Comparison of ENCODE assay signal across 1 cellular context in genomic region chr2:130241041-130241707, GRCh38.
TF ChIP-seq lines count a peak whose summit lies in the region.

No MANE protein-coding gene starts in this region.

TF ChIP-seq in K562, 482 proteins besides CTCF, POLR2A, EP300 and RAD21 (continued from another document and continues in another):
- TF ChIP-seq HMGXB4 (CRISPR knock-in tag; IDR thresholded peaks at IDR 0.05) (no peak), WHSC1 (IDR thresholded peaks at IDR 0.05; ENCODE audit: low read length) (no peak), ZNF197 (CRISPR knock-in tag; IDR thresholded peaks at IDR 0.05; ENCODE audit: low read depth) (no peak), CTBP1 (IDR thresholded peaks at IDR 0.05; ENCODE audit: borderline replicate concordance) (no peak), RBFOX2 (IDR thresholded peaks at IDR 0.05; ENCODE audit: low read depth, low read length) (no peak), REST (CRISPR knock-in tag; IDR thresholded peaks at IDR 0.05; ENCODE audit: low read depth) (no peak), EZH2 (IDR thresholded peaks at IDR 0.05; ENCODE audit: borderline replicate concordance, low read depth, low read length) (no peak), CREB5 (CRISPR knock-in tag; IDR thresholded peaks at IDR 0.05) (no peak), ZNF253 (CRISPR knock-in tag; conservative IDR thresholded peaks at IDR 0.05) (no peak), NFIX (CRISPR knock-in tag; IDR thresholded peaks at IDR 0.05; ENCODE audit: low read depth) (no peak), SAFB2 (IDR thresholded peaks at IDR 0.05; ENCODE audit: borderline replicate concordance, low read depth, low read length, severe bottlenecking) (no peak), MCM5 (IDR thresholded peaks at IDR 0.05; ENCODE audit: low read depth) (no peak), TFE3 (CRISPR knock-in tag; IDR thresholded peaks at IDR 0.05) (no peak), THAP12 (CRISPR knock-in tag; IDR thresholded peaks at IDR 0.05) (no peak), SP1 (CRISPR knock-in tag; IDR thresholded peaks at IDR 0.05) (no peak), SPI1 (IDR thresholded peaks at IDR 0.05; ENCODE audit: borderline replicate concordance, low read depth, low read length) (peak; percentile 45; the same call in 1 of the 2 replicates), ARID3B (CRISPR knock-in tag; IDR thresholded peaks at IDR 0.05; ENCODE audit: borderline replicate concordance) (no peak), ZSCAN29 (IDR thresholded peaks at IDR 0.05) (no peak), GMEB1 (CRISPR knock-in tag; IDR thresholded peaks at IDR 0.05) (no peak), ZZZ3 (IDR thresholded peaks at IDR 0.05) (no peak), CBX5 (IDR thresholded peaks at IDR 0.05; ENCODE audit: borderline replicate concordance, low read depth) (no peak), ZFX (CRISPR knock-in tag; IDR thresholded peaks at IDR 0.05) (no peak), FUS (optimal IDR thresholded peaks at IDR 0.05; ENCODE audit: low read depth, low read length) (no peak), ZNF551 (CRISPR knock-in tag; IDR thresholded peaks at IDR 0.05) (no peak), TFAM (CRISPR knock-in tag; conservative IDR thresholded peaks at IDR 0.05) (no peak), GTF2B (IDR thresholded peaks at IDR 0.05; ENCODE audit: extremely low read depth, insufficient read length) (no peak), ZNF217 (CRISPR knock-in tag; IDR thresholded peaks at IDR 0.05) (no peak), THRAP3 (IDR thresholded peaks at IDR 0.05; ENCODE audit: borderline replicate concordance) (no peak), TCFL5 (CRISPR knock-in tag; conservative IDR thresholded peaks at IDR 0.05) (no peak), IRF1 (CRISPR knock-in tag; IDR thresholded peaks at IDR 0.05; ENCODE audit: borderline replicate concordance) (no peak), SOX6 (IDR thresholded peaks at IDR 0.05) (no peak), SIN3B (IDR thresholded peaks at IDR 0.05; ENCODE audit: low read depth) (no peak), NFIC (IDR thresholded peaks at IDR 0.05) (no peak), YY1 (IDR thresholded peaks at IDR 0.05; ENCODE audit: borderline replicate concordance in 1 of 3, control insufficient read depth in 1 of 3, extremely low read depth in 1 of 3, insufficient read depth in 3 of 3, insufficient read length in 1 of 3, insufficient replicate concordance in 2 of 3, low read depth in 1 of 3, low read length in 2 of 3) (no peak), ZNF584 (CRISPR knock-in tag; IDR thresholded peaks at IDR 0.05; ENCODE audit: low read depth) (no peak), ZNF57 (CRISPR knock-in tag; IDR thresholded peaks at IDR 0.05) (no peak), PHF8 (IDR thresholded peaks at IDR 0.05; ENCODE audit: borderline replicate concordance, low read length) (no peak), ZNF778 (CRISPR knock-in tag; IDR thresholded peaks at IDR 0.05) (no peak), DPF2 (IDR thresholded peaks at IDR 0.05) (peak; percentile 74), ASH1L (IDR thresholded peaks at IDR 0.05; ENCODE audit: borderline replicate concordance, low read depth, partially characterized antibody) (no peak), XRCC3 (IDR thresholded peaks at IDR 0.05) (no peak), ARID1B (IDR thresholded peaks at IDR 0.05) (peak; percentile 64), BDP1 (IDR thresholded peaks at IDR 0.05; ENCODE audit: insufficient read depth, insufficient read length) (no peak), SMARCE1 (IDR thresholded peaks at IDR 0.05) (0 out of 2 replicates have a peak, but pooled peaks have one; percentile 45), FOSL1 (tag; conservative IDR thresholded peaks at IDR 0.05) (peak; percentile 97), ZNF140 (CRISPR knock-in tag; IDR thresholded peaks at IDR 0.05) (no peak), EGR1 (conservative IDR thresholded peaks at IDR 0.05) (no peak), NCOA4 (IDR thresholded peaks at IDR 0.05; ENCODE audit: partially characterized antibody) (no peak)
